In genomic region chr4:98641393-98641792, GRCh38 we compare ENCODE assay signal across 19 cellular contexts. TPM values are rescaled to one million over a fixed set of nuclear protein-coding genes. Genes with fewer than 3 reads are reported as not detected.
DNase-seq lines count a peak whose midpoint lies in the region; ATAC-seq and TF ChIP-seq lines count a peak whose summit lies in the region.
"Had no signal": no experiment of that assay in that cellular context is flagged by ENCODE, and none has a peak within 500 bp of the region (broad histone marks: within the 10 kb centered on the region; RNA-seq: fewer than 3 reads in every experiment).

No MANE protein-coding gene starts in this region.

- CTCF ChIA-PET in CD4-positive, alpha-beta memory T cell (lab: Charles Lee; ENCODE audit: partially characterized antibody), result interaction anchor here (0.7 to 1.3 kb wide), 4 partner anchors 17 to 35 kb away, joined by 3 read pairs; partner anchors contain the start of gene TSPAN5

- no peaks in the 10 kb centered on the region for H3K27me3 Mint-ChIP-seq in CD4-positive, alpha-beta memory T cell
- no peaks in the 10 kb centered on the region for H3K27me3 Mint-ChIP-seq in chondrocyte (ENCODE audit: low read depth)
- peaks cover 4% of the 10 kb centered on the region for H3K27me3 Mint-ChIP-seq in neural progenitor cell (ENCODE audit: insufficient read depth, low read depth)

- no peak overlapping the region for H3K9ac ChIP-seq in KMS-11
- H3K9ac ChIP-seq in neural progenitor cell, result no peak overlapping the region
- H3K9ac ChIP-seq: BLaER1 treated with 17β-estradiol and CSF1 and Interleukin-3, amounts not matched to agents 10 nM and 100 nM had no signal

- peak overlapping the region; percentile 69; the same call in 1 of the 2 replicates for H3K4me2 ChIP-seq in KMS-11
- peak overlapping the region; percentile 49 for H3K4me2 ChIP-seq in neural progenitor cell
- H3K4me2 ChIP-seq: BLaER1 treated with 17β-estradiol and CSF1 and Interleukin-3, amounts not matched to agents 10 nM and 100 nM had no signal

- no peak overlapping the region for H2AFZ ChIP-seq in KMS-11 (ENCODE audit: low read depth)
- no peak overlapping the region for H2AFZ ChIP-seq in neural progenitor cell (replicated peaks)

- H4K20me1 ChIP-seq in KMS-11 (ENCODE audit: insufficient read depth), result no peaks in the 10 kb centered on the region
- peaks cover 10% of the 10 kb centered on the region for H4K20me1 ChIP-seq in neural progenitor cell (ENCODE audit: low read depth)
- H4K20me1 ChIP-seq: BLaER1 treated with 17β-estradiol and CSF1 and Interleukin-3, amounts not matched to agents 10 nM and 100 nM had no signal

- TF ChIP-seq CTCF in KMS-11 (conservative IDR thresholded peaks at IDR 0.05; ENCODE audit: low read depth, low read length), result no peak
- no peak for TF ChIP-seq CTCF in chondrocyte (IDR thresholded peaks at IDR 0.05)
- TF ChIP-seq CTCF in neural progenitor cell (IDR thresholded peaks at IDR 0.05), result no peak

- POLR2A ChIA-PET in CD4-positive, alpha-beta memory T cell (lab: Charles Lee; ENCODE audit: partially characterized antibody), result interaction anchor here (1.2 to 1.9 kb wide), 4 partner anchors 17 to 41 kb away, joined by 4 to 6 read pairs (median 4); partner anchors contain the start of gene TSPAN5

- H3K27ac Mint-ChIP-seq in CD4-positive, alpha-beta memory T cell, result peak overlapping the region in 6 of 7 donors; percentile 24 to 72 (median 57)
- H3K27ac Mint-ChIP-seq in chondrocyte (ENCODE audit: unreplicated experiment) (peak overlapping the region; percentile 9), neural progenitor cell (no peak overlapping the region)

- intact Hi-C loops in CD4-positive, alpha-beta memory T cell (cut with micrococcal nuclease), result no loop called here

- peak overlapping the region in 2 of 8 donors; percentile 50 to 58 for H3K4me3 Mint-ChIP-seq in CD4-positive, alpha-beta memory T cell
- H3K4me3 Mint-ChIP-seq in chondrocyte (ENCODE audit: unreplicated experiment) (no peak overlapping the region), neural progenitor cell (no peak overlapping the region)

- H3K4me1 Mint-ChIP-seq in CD4-positive, alpha-beta memory T cell, result peaks cover 57 to 79% (median 68%) of the 10 kb centered on the region in 4 donors
- H3K4me1 Mint-ChIP-seq in chondrocyte (ENCODE audit: low read depth) (peaks cover 67% of the 10 kb centered on the region), neural progenitor cell (peaks cover 14% of the 10 kb centered on the region)

- DNase-seq in CD4-positive, alpha-beta memory T cell, result no peak
- DNase-seq in chondrocyte (ENCODE audit: low spot score) (no peak), neural progenitor cell (ENCODE audit: low spot score) (no peak), DMS79 treated with DMSO at 0.1 percent for 48 hours (lab: John Stamatoyannopoulos, UW) (no peak), NCI-H2081 treated with DMSO at 0.1 percent for 48 hours (lab: John Stamatoyannopoulos, UW) (no peak)
- DNase-seq: Calu3, GDM1, H7, NCI-H1048, NCI-H1694, NCI-H345, NCI-H69, PC-3, SW 1271, T-helper 9 cell had no signal

- no peak overlapping the region for H3K4me3 ChIP-seq in CD4-positive, alpha-beta memory T cell (ENCODE audit: low read length in 2 of 2)
- no peak overlapping the region for H3K4me3 ChIP-seq in KMS-11 (IDR thresholded peaks at IDR 0.05; ENCODE audit: insufficient read depth, low read depth, low read length)
- no peak overlapping the region for H3K4me3 ChIP-seq in neural progenitor cell
- H3K4me3 ChIP-seq: BLaER1 treated with 17β-estradiol and CSF1 and Interleukin-3, amounts not matched to agents 10 nM and 100 nM had no signal

- no peaks in the 10 kb centered on the region for H3K27me3 ChIP-seq in CD4-positive, alpha-beta memory T cell (ENCODE audit: insufficient read depth, low read length)
- H3K27me3 ChIP-seq in KMS-11 (ENCODE audit: insufficient read depth, low read depth), result no peaks in the 10 kb centered on the region
- H3K27me3 ChIP-seq in neural progenitor cell, result no peaks in the 10 kb centered on the region
- H3K27me3 ChIP-seq: BLaER1 treated with 17β-estradiol and CSF1 and Interleukin-3, amounts not matched to agents 10 nM and 100 nM had no signal

- no peaks in the 10 kb centered on the region for H3K36me3 Mint-ChIP-seq in CD4-positive, alpha-beta memory T cell
- H3K36me3 Mint-ChIP-seq in chondrocyte (ENCODE audit: low read depth), result no peaks in the 10 kb centered on the region
- peaks cover 15% of the 10 kb centered on the region for H3K36me3 Mint-ChIP-seq in neural progenitor cell

- no peak overlapping the region for H3K27ac ChIP-seq in CD4-positive, alpha-beta memory T cell (ENCODE audit: low read depth, low read length)
- peak overlapping the region; percentile 45; the same call in 1 of the 2 replicates for H3K27ac ChIP-seq in KMS-11
- H3K27ac ChIP-seq in neural progenitor cell, result no peak overlapping the region
- H3K27ac ChIP-seq: BLaER1 treated with 17β-estradiol and CSF1 and Interleukin-3, amounts not matched to agents 10 nM and 100 nM had no signal

- H3K79me2 ChIP-seq in KMS-11 (ENCODE audit: insufficient read depth, low read depth) (peaks cover 40% of the 10 kb centered on the region; the same call in 1 of the 2 replicates), neural progenitor cell (ENCODE audit: low read depth) (peaks cover 86% of the 10 kb centered on the region)

- no peaks in the 10 kb centered on the region for H3K9me3 ChIP-seq in CD4-positive, alpha-beta memory T cell (ENCODE audit: control insufficient read depth in 1 of 2, low read length in 2 of 2)
- H3K9me3 ChIP-seq in neural progenitor cell (ENCODE audit: low read depth), result no peaks in the 10 kb centered on the region
- H3K9me3 ChIP-seq: BLaER1 treated with 17β-estradiol and CSF1 and Interleukin-3, amounts not matched to agents 10 nM and 100 nM had no signal

- H3K4me1 ChIP-seq in CD4-positive, alpha-beta memory T cell (ENCODE audit: insufficient read depth, low read length), result peaks cover 70% of the 10 kb centered on the region
- H3K4me1 ChIP-seq in KMS-11 (ENCODE audit: low read depth, poor library complexity, severe bottlenecking) (peaks cover 72% of the 10 kb centered on the region), neural progenitor cell (peaks cover 15% of the 10 kb centered on the region)
- H3K4me1 ChIP-seq: BLaER1 treated with 17β-estradiol and CSF1 and Interleukin-3, amounts not matched to agents 10 nM and 100 nM had no signal

- ATAC-seq in GM19452 (IDR thresholded peaks at IDR 0.05; ENCODE audit: unreplicated experiment) (no peak), HG03175 (IDR thresholded peaks at IDR 0.05; ENCODE audit: unreplicated experiment) (no peak)
- ATAC-seq: PC-3 had no signal

- H3K9me3 Mint-ChIP-seq in CD4-positive, alpha-beta memory T cell, result no peaks in the 10 kb centered on the region
- H3K9me3 Mint-ChIP-seq in chondrocyte (ENCODE audit: low read depth) (no peaks in the 10 kb centered on the region), neural progenitor cell (peaks cover 5% of the 10 kb centered on the region)

- no peaks in the 10 kb centered on the region for H3K36me3 ChIP-seq in CD4-positive, alpha-beta memory T cell (ENCODE audit: insufficient read depth, low read length)
- H3K36me3 ChIP-seq in KMS-11 (ENCODE audit: insufficient read depth) (no peaks in the 10 kb centered on the region), neural progenitor cell (no peaks in the 10 kb centered on the region)
- H3K36me3 ChIP-seq: BLaER1 treated with 17β-estradiol and CSF1 and Interleukin-3, amounts not matched to agents 10 nM and 100 nM had no signal

- H3F3A ChIP-seq in neural progenitor cell (ENCODE audit: low read depth), result no peaks in the 10 kb centered on the region

RNA-seq across cellular contexts. Expression of gene TSPAN5, which starts 17.0 kb away (rescaled TPM):
- 10 to 100 TPM; 16.8 to 17.4 TPM for total RNA-seq in CD4-positive, alpha-beta memory T cell
- polyA plus RNA-seq in CD4-positive, alpha-beta memory T cell, result 10 to 100 TPM; 34.0 to 40.4 TPM
- 52.2 to 57.7 TPM (median 55.5 TPM) in 3 replicates for total RNA-seq in chondrocyte
- 31.7 and 34.9 TPM in 2 replicates for total RNA-seq in neural progenitor cell (ENCODE audit: low replicate concordance)
